Comparison of ENCODE assay signal across 23 cellular contexts in genomic region chr12:46205293-46205692, GRCh38.
DNase-seq lines count a peak whose midpoint lies in the region; ATAC-seq, FAIRE-seq and TF ChIP-seq lines count a peak whose summit lies in the region.
"Had no signal": no experiment of that assay in that cellular context is flagged by ENCODE, and none has a peak within 500 bp of the region (broad histone marks: within the 10 kb centered on the region; RNA-seq: fewer than 3 reads in every experiment).

No MANE protein-coding gene starts in this region.

- ATAC-seq in T-helper 17 cell = no peak
- ATAC-seq: stimulated activated naive CD8-positive, alpha-beta T cell treated with anti-CD3 and anti-CD28 coated beads, Interleukin-15, amount 100 ng/mL, for 72 hours had no signal

- TF ChIP-seq CTCF in C4-2B (conservative IDR thresholded peaks at IDR 0.05) (peak; percentile 16; the same call in 1 of the 2 replicates), fibroblast of mammary gland (conservative IDR thresholded peaks at IDR 0.05; ENCODE audit: control insufficient read depth, insufficient read depth, low read depth, low read length) (no peak)

- H3K4me1 Mint-ChIP-seq in T-helper 17 cell = peaks cover 17% of the 10 kb centered on the region

- H3K27me3 Mint-ChIP-seq in T-helper 17 cell = no peaks in the 10 kb centered on the region
- H3K27me3 Mint-ChIP-seq: stimulated activated naive CD8-positive, alpha-beta T cell treated with anti-CD3 and anti-CD28 coated beads, Interleukin-15, amount 100 ng/mL, for 72 hours had no signal

- peak overlapping the region; percentile 61 for H3K27ac Mint-ChIP-seq in T-helper 17 cell
- H3K27ac Mint-ChIP-seq: dendritic cell treated with granulocyte-macrophage colony-stimulating factor and Interleukin-4, amounts not matched to agents 40 ng/mL and 50 ng/mL, for 4 days had no signal

- H3K36me3 Mint-ChIP-seq in T-helper 17 cell (ENCODE audit: low read depth) = peaks cover 6% of the 10 kb centered on the region

- peak; percentile 46 for FAIRE-seq in A204.1 (lab: Jason Lieb, UNC)
- FAIRE-seq: frontal cortex, RCC 7860 had no signal

- no peak overlapping the region for H3K4me3 ChIP-seq in fibroblast of mammary gland (ENCODE audit: control insufficient read depth, low read depth, low read length)
- H3K4me3 ChIP-seq: adrenal gland, lung, tibial nerve had no signal

- H3K27ac ChIP-seq in C4-2B = no peak overlapping the region
- H3K27ac ChIP-seq: adrenal gland, tibial nerve had no signal

- H3K4me3 Mint-ChIP-seq in T-helper 17 cell = no peak overlapping the region
- H3K4me3 Mint-ChIP-seq: dendritic cell treated with granulocyte-macrophage colony-stimulating factor and Interleukin-4, amounts not matched to agents 40 ng/mL and 50 ng/mL, for 4 days; stimulated activated naive CD8-positive, alpha-beta T cell treated with anti-CD3 and anti-CD28 coated beads, Interleukin-15, amount 100 ng/mL, for 72 hours had no signal

- H3K9me3 ChIP-seq in T-helper 17 cell (ENCODE audit: control insufficient read depth, low read length, poor library complexity, severe bottlenecking) = no peaks in the 10 kb centered on the region
- H3K9me3 ChIP-seq: adrenal gland, tibial nerve had no signal

- DNase-seq in T-helper 17 cell = no peak
- peak; percentile 33 for DNase-seq in fibroblast of mammary gland (ENCODE audit: low read depth)
- no peak for DNase-seq in RPMI8226
- DNase-seq in NCI-H446 treated with DMSO at 0.1 percent for 48 hours (lab: John Stamatoyannopoulos, UW) = no peak
- no peak for DNase-seq in stimulated activated CD4-positive, alpha-beta T cell treated with anti-CD3 and anti-CD28 coated beads, Interleukin-1b, Interleukin-23, amount 100 ng/mL, for 48 hours
- DNase-seq: activated CD8-positive, alpha-beta memory T cell treated with anti-CD3 and anti-CD28 coated beads, Interleukin-2, amount 50 U/mL, for 48 hours; activated gamma-delta T cell; adrenal gland; DMS79 treated with DMSO at 0.1 percent for 48 hours; GOT3; NCI-H1048; NCI-H187 treated with DMSO at 0.1 percent for 48 hours; NK-92 treated with Interleukin-12 subunit alpha and Interleukin-12 subunit beta, amount 100 ng/mL, for 24 hours; occipital lobe; stimulated activated CD4-positive, alpha-beta T cell treated with anti-CD3 and anti-CD28 coated beads, Interleukin-4, amount 100 ng/mL, for 4 hours; stimulated activated naive CD8-positive, alpha-beta T cell treated with anti-CD3 and anti-CD28 coated beads, Interleukin-15, amount 100 ng/mL, for 72 hours had no signal
